In genomic region chr16:4347765-4348509, GRCh38 we compare ENCODE assay signal across 12 cellular contexts. TPM values are rescaled to one million over a fixed set of nuclear protein-coding genes. Genes with fewer than 3 reads are reported as not detected.
DNase-seq lines count a peak whose midpoint lies in the region; ATAC-seq and TF ChIP-seq lines count a peak whose summit lies in the region.
"Had no signal": no experiment of that assay in that cellular context is flagged by ENCODE, and none has a peak within 500 bp of the region (broad histone marks: within the 10 kb centered on the region; RNA-seq: fewer than 3 reads in every experiment).

No MANE protein-coding gene starts in this region.

- peak overlapping the region; percentile 7 for H3K4me3 Mint-ChIP-seq in activated naive CD8-positive, alpha-beta T cell treated with anti-CD3 and anti-CD28 coated beads, Interleukin-2, amount 50 U/mL, for 24 hours
- no peak overlapping the region for H3K4me3 Mint-ChIP-seq in natural killer cell
- H3K4me3 Mint-ChIP-seq: activated CD4-positive, alpha-beta T cell treated with anti-CD3 and anti-CD28 coated beads, Interleukin-2, amount 10 ng/mL, durations not matched to agents 24 days and 14 days had no signal

- intact Hi-C loops in Right ventricle myocardium superior (cut with DNase I) (no loop called here), Right ventricle myocardium inferior (cut with DNase I) (no loop called here), upper lobe of right lung (cut with DNase I) (no loop called here), natural killer cell (cut with micrococcal nuclease) (no loop called here)

- H3K27ac Mint-ChIP-seq in activated naive CD8-positive, alpha-beta T cell treated with anti-CD3 and anti-CD28 coated beads, Interleukin-2, amount 50 U/mL, for 24 hours: no peak overlapping the region
- peak overlapping the region in 1 of 2 donors; percentile 67 for H3K27ac Mint-ChIP-seq in natural killer cell
- H3K27ac Mint-ChIP-seq: activated CD4-positive, alpha-beta T cell treated with anti-CD3 and anti-CD28 coated beads, Interleukin-2, amount 10 ng/mL, durations not matched to agents 24 days and 14 days had no signal

- H3K4me1 Mint-ChIP-seq in activated naive CD8-positive, alpha-beta T cell treated with anti-CD3 and anti-CD28 coated beads, Interleukin-2, amount 50 U/mL, for 24 hours: peaks cover 27% of the 10 kb centered on the region
- H3K4me1 Mint-ChIP-seq in natural killer cell: peaks cover 10 to 26% of the 10 kb centered on the region in 2 donors

- no peaks in the 10 kb centered on the region for H3K9me3 Mint-ChIP-seq in activated naive CD8-positive, alpha-beta T cell treated with anti-CD3 and anti-CD28 coated beads, Interleukin-2, amount 50 U/mL, for 24 hours
- no peaks in the 10 kb centered on the region for H3K9me3 Mint-ChIP-seq in natural killer cell
- H3K9me3 Mint-ChIP-seq: activated CD4-positive, alpha-beta T cell treated with anti-CD3 and anti-CD28 coated beads, Interleukin-2, amount 10 ng/mL, durations not matched to agents 24 days and 14 days had no signal

- H3K27ac ChIP-seq in lung (ENCODE audit: low read depth in 1 of 2, low read length in 1 of 2) (peak overlapping the region in 1 of 2 donors; percentile 85), upper lobe of right lung (peak overlapping the region; percentile 60)

- 73 to 85% methylated on average over 17 of the region's 17 CpGs for WGBS in lung, 2 donors

- no peaks in the 10 kb centered on the region for H3K9me3 ChIP-seq in lung (ENCODE audit: control insufficient read depth in 2 of 2, insufficient read depth in 1 of 2, low read length in 1 of 2)
- no peaks in the 10 kb centered on the region for H3K9me3 ChIP-seq in upper lobe of right lung

- TF ChIP-seq CTCF in lung (IDR thresholded peaks at IDR 0.05; ENCODE audit: control extremely low read depth, extremely low read depth) (no peak), upper lobe of right lung (IDR thresholded peaks at IDR 0.05) (no peak), natural killer cell (IDR thresholded peaks at IDR 0.05) (no peak)

- H3K4me1 ChIP-seq in lung (ENCODE audit: control insufficient read depth in 2 of 2, insufficient read depth in 2 of 2, low read length in 2 of 2) (peaks cover 0 to 18% of the 10 kb centered on the region in 2 donors), upper lobe of right lung (peaks cover 50% of the 10 kb centered on the region)

- H3K36me3 Mint-ChIP-seq in activated naive CD8-positive, alpha-beta T cell treated with anti-CD3 and anti-CD28 coated beads, Interleukin-2, amount 50 U/mL, for 24 hours (ENCODE audit: low read depth): peaks cover 7% of the 10 kb centered on the region
- no peaks in the 10 kb centered on the region for H3K36me3 Mint-ChIP-seq in natural killer cell

- H3K27me3 ChIP-seq in lung (ENCODE audit: control insufficient read depth, insufficient read depth) (no peaks in the 10 kb centered on the region), upper lobe of right lung (no peaks in the 10 kb centered on the region)

- DNase-seq in Right ventricle myocardium superior (no peak), Right ventricle myocardium inferior (ENCODE audit: missing footprints) (no peak), lung (ENCODE audit: low spot score) (peak; percentile 65), upper lobe of right lung (peak; percentile 79), NCI-H2081 (lab: John Stamatoyannopoulos, UW) (no peak), natural killer cell (no peak)
- DNase-seq in activated naive CD8-positive, alpha-beta T cell treated with anti-CD3 and anti-CD28 coated beads, Interleukin-2, amount 50 U/mL, for 24 hours: no peak
- DNase-seq: activated CD4-positive, alpha-beta T cell treated with anti-CD3 and anti-CD28 coated beads, Interleukin-2, amount 10 ng/mL, durations not matched to agents 24 days and 14 days; H7; NCI-H187 had no signal

- H3K27me3 Mint-ChIP-seq in activated naive CD8-positive, alpha-beta T cell treated with anti-CD3 and anti-CD28 coated beads, Interleukin-2, amount 50 U/mL, for 24 hours: no peaks in the 10 kb centered on the region
- no peaks in the 10 kb centered on the region for H3K27me3 Mint-ChIP-seq in natural killer cell (ENCODE audit: low read depth in 2 of 2)
- H3K27me3 Mint-ChIP-seq: activated CD4-positive, alpha-beta T cell treated with anti-CD3 and anti-CD28 coated beads, Interleukin-2, amount 10 ng/mL, durations not matched to agents 24 days and 14 days had no signal

- no peak overlapping the region for H3K4me3 ChIP-seq in lung
- no peak overlapping the region for H3K4me3 ChIP-seq in upper lobe of right lung
- H3K4me3 ChIP-seq: coronary artery had no signal

- ATAC-seq in Right ventricle myocardium superior (ENCODE audit: poor library complexity) (peak; percentile 9), Right ventricle myocardium inferior (no peak), lung (ENCODE audit: insufficient read depth, low FRiP score) (no peak), upper lobe of right lung (peak; percentile 40), HG02981 (IDR thresholded peaks at IDR 0.05; ENCODE audit: unreplicated experiment) (no peak), natural killer cell (no peak)
- no peak for ATAC-seq in activated naive CD8-positive, alpha-beta T cell treated with anti-CD3 and anti-CD28 coated beads, Interleukin-2, amount 50 U/mL, for 24 hours

- H3K36me3 ChIP-seq in lung (ENCODE audit: control insufficient read depth in 2 of 2, insufficient read depth in 2 of 2, low read length in 2 of 2): peaks cover 0 to 3% of the 10 kb centered on the region in 2 donors
- no peaks in the 10 kb centered on the region for H3K36me3 ChIP-seq in upper lobe of right lung

RNA-seq across cellular contexts. Expression of gene PAM16, which starts 3.2 kb away (rescaled TPM):
- total RNA-seq in Right ventricle myocardium superior: 74.0 TPM
- 73.4 TPM for total RNA-seq in Right ventricle myocardium inferior
- total RNA-seq in lung: 10 to 100 TPM; 23.0 to 55.2 TPM
- polyA plus RNA-seq in lung: 100 to 1,000 TPM in 1 of 2 donors, 10 to 100 TPM in 1; 62.2 to 183 TPM
- 41.2 TPM for total RNA-seq in upper lobe of right lung
- total RNA-seq in natural killer cell: 10 to 100 TPM; 29.4 to 42.7 (median 39.0) TPM

RNA-seq across cellular contexts. Expression of gene VASN, which starts 23.7 kb away (rescaled TPM):
- 5.7 TPM for total RNA-seq in Right ventricle myocardium superior
- total RNA-seq in Right ventricle myocardium inferior: 6.4 TPM
- total RNA-seq in lung: 10 to 100 TPM; 32.9 to 42.9 TPM
- polyA plus RNA-seq in lung: 10 to 100 TPM; 18.8 to 29.6 TPM
- 20.3 TPM for total RNA-seq in upper lobe of right lung
- under 1 TPM; 0.35 to 0.93 (median 0.78) TPM for total RNA-seq in natural killer cell

RNA-seq across cellular contexts. Expression of gene GLIS2, which starts 32.1 kb away (rescaled TPM):
- total RNA-seq in Right ventricle myocardium superior: 14.6 TPM
- 16.0 TPM for total RNA-seq in Right ventricle myocardium inferior
- total RNA-seq in lung: 10 to 100 TPM in 1 of 2 donors, 1 to 10 TPM in 1; 8.8 to 25.5 TPM
- 10 to 100 TPM; 14.8 to 15.1 TPM for polyA plus RNA-seq in lung
- 34.1 TPM for total RNA-seq in upper lobe of right lung
- under 1 TPM in 2 of 3 donors, not detected in 1; 0.05 to 0.35 TPM for total RNA-seq in natural killer cell

Comparison
In these comparisons a context has a peak if more than half of its experiments do, and no peak if none do; other contexts are left out.
1. ATAC-seq: peak in Right ventricle myocardium superior (single experiment) and upper lobe of right lung (single experiment); none in Right ventricle myocardium inferior (single experiment), activated naive CD8-positive, alpha-beta T cell treated with anti-CD3 and anti-CD28 coated beads, Interleukin-2, amount 50 U/mL, for 24 hours (single experiment), lung (single experiment), HG02981 (single experiment) and natural killer cell (0 of 3).
2. DNase-seq: peak in lung (single experiment) and upper lobe of right lung (single experiment); none in Right ventricle myocardium superior (single experiment), Right ventricle myocardium inferior (single experiment), activated naive CD8-positive, alpha-beta T cell treated with anti-CD3 and anti-CD28 coated beads, Interleukin-2, amount 50 U/mL, for 24 hours (single experiment), NCI-H2081 (0 of 2) and natural killer cell (single experiment).
3. RNA of gene GLIS2, which starts 32.1 kb away (total RNA-seq): 34.1 TPM in upper lobe of right lung (single experiment), 8.8 to 25.5 TPM in lung, 16.0 TPM in Right ventricle myocardium inferior (single experiment) and 14.6 TPM in Right ventricle myocardium superior (single experiment); 0.05 to 0.35 TPM in natural killer cell; every median in the first group is over 4 times any median in the second.